In genomic region chr2:17736989-17737388, GRCh38 we compare ENCODE assay signal across 22 cellular contexts. TPM values are rescaled to one million over a fixed set of nuclear protein-coding genes. Genes with fewer than 3 reads are reported as not detected.
DNase-seq lines count a peak whose midpoint lies in the region; ATAC-seq, FAIRE-seq and TF ChIP-seq lines count a peak whose summit lies in the region.
"Had no signal": no experiment of that assay in that cellular context is flagged by ENCODE, and none has a peak within 500 bp of the region (broad histone marks: within the 10 kb centered on the region; RNA-seq: fewer than 3 reads in every experiment).

No MANE protein-coding gene starts in this region.

- H3K4me2 ChIP-seq in endothelial cell of umbilical vein (ENCODE audit: insufficient read depth, low read length): peak overlapping the region; percentile 65
- H3K4me2 ChIP-seq: PC-9 had no signal

- TF ChIP-seq POLR2A in heart left ventricle (IDR thresholded peaks at IDR 0.05) (no peak), endothelial cell of umbilical vein (IDR thresholded peaks at IDR 0.05; ENCODE audit: low read depth, low read length) (no peak)

- peak overlapping the region; percentile 28 for H2AFZ ChIP-seq in endothelial cell of umbilical vein (ENCODE audit: low read depth, low read length)
- H2AFZ ChIP-seq: PC-9 had no signal

- peaks cover 0 to 93% (median 86%) of the 10 kb centered on the region in 9 donors for H3K36me3 ChIP-seq in heart left ventricle
- H3K36me3 ChIP-seq in RWPE2 (ENCODE audit: low read depth): peaks cover 93% of the 10 kb centered on the region
- H3K36me3 ChIP-seq in endothelial cell of umbilical vein (ENCODE audit: control insufficient read depth in 2 of 2, extremely low read depth in 1 of 2, insufficient read depth in 2 of 2, low read length in 2 of 2): peaks cover 13 to 17% of the 10 kb centered on the region in 2 experiments

- POLR2A ChIA-PET in endothelial cell of umbilical vein (lab: Charles Lee) (no interaction called here), T-cell (lab: Charles Lee) (no interaction called here)

- H3K36me3 Mint-ChIP-seq in stimulated activated memory B cell treated with anti-CD40 and anti-IgM and Interleukin-4, amounts not matched to agents 10 μg/mL and 1 μg/mL and 100 μg/mL, for 72 hours: peaks cover 53% of the 10 kb centered on the region
- H3K36me3 Mint-ChIP-seq in T-cell: peaks cover 51% of the 10 kb centered on the region

- no peaks in the 10 kb centered on the region for H3K9me1 ChIP-seq in endothelial cell of umbilical vein (replicated peaks; ENCODE audit: control insufficient read depth, extremely low read depth, insufficient read depth, low read length)

- no TSS peak for BruUV-seq in endothelial cell of umbilical vein (replicated peaks; lab: Mats Ljungman, UMichigan)

- H3K27me3 ChIP-seq in heart left ventricle (no peaks in the 10 kb centered on the region), right cardiac atrium (ENCODE audit: control insufficient read depth, insufficient read depth) (no peaks in the 10 kb centered on the region), RWPE2 (ENCODE audit: insufficient read depth, poor library complexity, severe bottlenecking) (no peaks in the 10 kb centered on the region), endothelial cell of umbilical vein (ENCODE audit: control insufficient read depth in 2 of 2, insufficient read depth in 2 of 2, low read length in 2 of 2) (no peaks in the 10 kb centered on the region)
- H3K27me3 ChIP-seq: ascending aorta, upper lobe of left lung had no signal

- DNase-seq in heart left ventricle (no peak), right cardiac atrium (no peak), RWPE2 (ENCODE audit: low spot score) (no peak), endothelial cell of umbilical vein (ENCODE audit: low read depth, low spot score) (peak; percentile 85), HuH-7.5 (ENCODE audit: low spot score) (no peak), T-cell (no peak)
- DNase-seq: activated CD4-positive, alpha-beta T cell treated with anti-CD3 and anti-CD28 coated beads, Interleukin-2, amount 50 U/mL, for 1 hour; CD4-positive, CD25-positive, alpha-beta regulatory T cell; DMS 273 treated with DMSO at 0.1 percent for 48 hours; head of caudate nucleus; left colon; mesendoderm; NCI-H1048; NCI-H187 treated with DMSO at 0.1 percent for 48 hours; PC-9; upper lobe of left lung had no signal

- no peaks in the 10 kb centered on the region for H3K27me3 Mint-ChIP-seq in stimulated activated memory B cell treated with anti-CD40 and anti-IgM and Interleukin-4, amounts not matched to agents 10 μg/mL and 1 μg/mL and 100 μg/mL, for 72 hours
- no peaks in the 10 kb centered on the region for H3K27me3 Mint-ChIP-seq in T-cell
- H3K27me3 Mint-ChIP-seq: CD4-positive, CD25-positive, alpha-beta regulatory T cell had no signal

- H3K4me1 Mint-ChIP-seq in stimulated activated memory B cell treated with anti-CD40 and anti-IgM and Interleukin-4, amounts not matched to agents 10 μg/mL and 1 μg/mL and 100 μg/mL, for 72 hours: peaks cover 21% of the 10 kb centered on the region
- H3K4me1 Mint-ChIP-seq in T-cell: peaks cover 0 to 6% (median 0%) of the 10 kb centered on the region in 3 donors

- peak overlapping the region; percentile 7 for H3K27ac Mint-ChIP-seq in stimulated activated memory B cell treated with anti-CD40 and anti-IgM and Interleukin-4, amounts not matched to agents 10 μg/mL and 1 μg/mL and 100 μg/mL, for 72 hours
- H3K27ac Mint-ChIP-seq in T-cell: no peak overlapping the region
- H3K27ac Mint-ChIP-seq: activated naive CD4-positive, alpha-beta T cell treated with anti-CD3 and anti-CD28 coated beads, Interleukin-2, amount 50 U/mL, for 72 hours; T-helper 1 cell treated with Interleukin-12 subunit alpha and Interleukin-12 subunit beta and Interleukin-4 antibody, amounts not matched to agents 30 μg/mL and 1 μg/mL, for 36 hours had no signal

- H3K9ac ChIP-seq in endothelial cell of umbilical vein (replicated peaks; ENCODE audit: extremely low read depth, insufficient read depth, low read length): peak overlapping the region; percentile 74

- peak; percentile 48 for FAIRE-seq in endothelial cell of umbilical vein (lab: Jason Lieb, UNC)
- FAIRE-seq: G401.6 had no signal

- H3K4me1 ChIP-seq in heart left ventricle (peaks cover 0 to 20% (median 0%) of the 10 kb centered on the region in 12 donors), right cardiac atrium (ENCODE audit: control insufficient read depth, insufficient read depth, low read length) (no peaks in the 10 kb centered on the region), RWPE2 (ENCODE audit: insufficient read depth, poor library complexity, severe bottlenecking) (no peaks in the 10 kb centered on the region), endothelial cell of umbilical vein (ENCODE audit: control insufficient read depth, extremely low read depth, insufficient read depth, low read length) (peaks cover 20% of the 10 kb centered on the region)
- H3K4me1 ChIP-seq: ascending aorta, upper lobe of left lung had no signal

- peak overlapping the region in 8 of 12 donors; percentile 16 to 48 (median 28) for H3K27ac ChIP-seq in heart left ventricle
- H3K27ac ChIP-seq in right cardiac atrium (ENCODE audit: low read length): no peak overlapping the region
- H3K27ac ChIP-seq in RWPE2 (ENCODE audit: poor library complexity, severe bottlenecking): peak overlapping the region; percentile 48
- H3K27ac ChIP-seq in endothelial cell of umbilical vein (ENCODE audit: insufficient read depth, low read depth, low read length): peak overlapping the region; percentile 94
- H3K27ac ChIP-seq: ascending aorta, PC-9, upper lobe of left lung had no signal

- no peaks in the 10 kb centered on the region for H3K9me3 Mint-ChIP-seq in stimulated activated memory B cell treated with anti-CD40 and anti-IgM and Interleukin-4, amounts not matched to agents 10 μg/mL and 1 μg/mL and 100 μg/mL, for 72 hours
- H3K9me3 Mint-ChIP-seq in T-cell: no peaks in the 10 kb centered on the region
- H3K9me3 Mint-ChIP-seq: activated naive CD4-positive, alpha-beta T cell treated with anti-CD3 and anti-CD28 coated beads, Interleukin-2, amount 50 U/mL, for 72 hours; CD4-positive, CD25-positive, alpha-beta regulatory T cell; T-helper 1 cell treated with Interleukin-12 subunit alpha and Interleukin-12 subunit beta and Interleukin-4 antibody, amounts not matched to agents 30 μg/mL and 1 μg/mL, for 36 hours had no signal

- no peaks in the 10 kb centered on the region for H3K9me3 ChIP-seq in heart left ventricle
- no peaks in the 10 kb centered on the region for H3K9me3 ChIP-seq in right cardiac atrium (ENCODE audit: control insufficient read depth, low read length)
- H3K9me3 ChIP-seq in RWPE2 (ENCODE audit: severe bottlenecking): no peaks in the 10 kb centered on the region
- no peaks in the 10 kb centered on the region for H3K9me3 ChIP-seq in endothelial cell of umbilical vein (replicated peaks; ENCODE audit: control insufficient read depth, insufficient read depth, low read length)
- H3K9me3 ChIP-seq: ascending aorta, upper lobe of left lung had no signal

- intact Hi-C loops in heart left ventricle (cut with DNase I): loop anchor here in 1 of 10 donors (10.0 kb wide), 1 partner anchor 638 kb away; no protein-coding TSS in a partner anchor
- intact Hi-C loops in right cardiac atrium (cut with DNase I): no loop called here
- intact Hi-C loops in endothelial cell of umbilical vein (cut with micrococcal nuclease): loop anchor here (1.0 kb wide), 1 partner anchor 16 kb away; the partner anchor contains the start of gene SMC6

- H4K20me1 ChIP-seq in endothelial cell of umbilical vein (replicated peaks; ENCODE audit: control insufficient read depth, extremely low read depth, insufficient read depth, low read length): no peaks in the 10 kb centered on the region

- ATAC-seq in heart left ventricle (peak in 1 of 4 donors; percentile 10), right cardiac atrium (no peak), RWPE2 (ENCODE audit: low read depth) (no peak), HG02938 (IDR thresholded peaks at IDR 0.05; ENCODE audit: unreplicated experiment) (no peak), T-cell (replicated peaks in 1 of 4) (no peak)
- ATAC-seq in stimulated activated memory B cell treated with anti-CD40 and anti-IgM and Interleukin-4, amounts not matched to agents 10 μg/mL and 1 μg/mL and 100 μg/mL, for 72 hours: no peak
- ATAC-seq: activated naive CD4-positive, alpha-beta T cell treated with anti-CD3 and anti-CD28 coated beads, Interleukin-2, amount 50 U/mL, for 72 hours; left colon had no signal

- H3K4me3 ChIP-seq in heart left ventricle: no peak overlapping the region
- H3K4me3 ChIP-seq in right cardiac atrium (ENCODE audit: low read length): no peak overlapping the region
- H3K4me3 ChIP-seq in RWPE2 (ENCODE audit: severe bottlenecking): no peak overlapping the region
- H3K4me3 ChIP-seq in endothelial cell of umbilical vein (replicated peaks in 1 of 3; ENCODE audit: insufficient read depth in 1 of 3, low read depth in 1 of 3, low read length in 3 of 3): no peak overlapping the region
- H3K4me3 ChIP-seq: ascending aorta, PC-9, upper lobe of left lung had no signal

- TF ChIP-seq CTCF in heart left ventricle (IDR thresholded peaks at IDR 0.05): no peak
- TF ChIP-seq CTCF in RWPE2 (IDR thresholded peaks at IDR 0.05; ENCODE audit: poor library complexity, severe bottlenecking): no peak
- TF ChIP-seq CTCF in endothelial cell of umbilical vein (IDR thresholded peaks at IDR 0.05; ENCODE audit: extremely low read depth in 1 of 2, insufficient read depth in 1 of 2, low read depth in 1 of 2, low read length in 2 of 2): no peak

- CTCF ChIA-PET in endothelial cell of umbilical vein (lab: Charles Lee) (interaction anchor here (1.1 to 1.8 kb wide), 3 partner anchors 15 to 17 kb away, joined by 4 to 8 read pairs (median 4); partner anchors contain the start of genes GEN1 and SMC6), T-cell (lab: Charles Lee) (no interaction called here)

- H3K4me3 Mint-ChIP-seq in stimulated activated memory B cell treated with anti-CD40 and anti-IgM and Interleukin-4, amounts not matched to agents 10 μg/mL and 1 μg/mL and 100 μg/mL, for 72 hours: no peak overlapping the region
- no peak overlapping the region for H3K4me3 Mint-ChIP-seq in T-cell
- H3K4me3 Mint-ChIP-seq: CD4-positive, CD25-positive, alpha-beta regulatory T cell; T-helper 1 cell treated with Interleukin-12 subunit alpha and Interleukin-12 subunit beta and Interleukin-4 antibody, amounts not matched to agents 30 μg/mL and 1 μg/mL, for 36 hours had no signal

- H3K79me2 ChIP-seq in endothelial cell of umbilical vein (ENCODE audit: control insufficient read depth, insufficient read depth, low read length): peaks cover 8% of the 10 kb centered on the region

- dilution Hi-C loops in endothelial cell of umbilical vein (cut with MboI; ENCODE audit: extremely low pct_ligation_motif_present, low sequenced_read_pairs): no loop called here

- WGBS in heart left ventricle, 4 donors: 42 to 84% (median 68%) methylated on average over 1 of the region's 1 CpG
- WGBS in right cardiac atrium: 73% methylated on average over 1 of the region's 1 CpG

RNA-seq across cellular contexts. Expression of gene SMC6, which starts 16.6 kb away (rescaled TPM):
- total RNA-seq in heart left ventricle (10 to 100 TPM; 10.1 to 14.7 (median 12.7) TPM), right cardiac atrium (10 to 100 TPM; 11.9 to 14.6 (median 13.1) TPM), endothelial cell of umbilical vein (35.4 and 38.3 TPM in 2 replicates), T-cell (10 to 100 TPM; 14.1 to 22.8 (median 18.1) TPM)
- polyA plus RNA-seq in heart left ventricle (1 to 10 TPM; 5.9 to 7.0 TPM), right cardiac atrium (10.0 TPM), endothelial cell of umbilical vein (6.4 and 7.7 TPM in 2 replicates)
- polyA plus RNA-seq in endothelial cell of umbilical vein (2011; cell fraction: cytosol; rRNA removed): 11.2 and 12.2 TPM in 2 replicates
- polyA plus RNA-seq in endothelial cell of umbilical vein (2011; cell fraction: nucleus; rRNA removed): 42.7 and 60.6 TPM in 2 replicates
- 28.9 and 32.9 TPM in 2 replicates for polyA plus RNA-seq in endothelial cell of umbilical vein (2012)
- 20.4 and 24.5 TPM in 2 replicates for polyA minus RNA-seq in endothelial cell of umbilical vein
- polyA minus RNA-seq in endothelial cell of umbilical vein (2011; cell fraction: cytosol; rRNA and poly(A)+ RNA removed): 10.4 TPM
- polyA minus RNA-seq in endothelial cell of umbilical vein (2011; cell fraction: nucleus; rRNA and poly(A)+ RNA removed): 44.2 and 58.2 TPM in 2 replicates

RNA-seq across cellular contexts. Expression of gene GEN1, which starts 16.9 kb away (rescaled TPM):
- total RNA-seq in heart left ventricle: 1 to 10 TPM; 2.4 to 8.8 (median 3.1) TPM
- polyA plus RNA-seq in heart left ventricle: 1 to 10 TPM; 1.0 to 1.8 TPM
- 1 to 10 TPM; 3.5 to 5.5 (median 4.3) TPM for total RNA-seq in right cardiac atrium
- 1.5 TPM for polyA plus RNA-seq in right cardiac atrium
- total RNA-seq in endothelial cell of umbilical vein: 20.8 and 29.6 TPM in 2 replicates
- 6.9 and 8.1 TPM in 2 replicates for polyA plus RNA-seq in endothelial cell of umbilical vein
- polyA plus RNA-seq in endothelial cell of umbilical vein (2011; cell fraction: cytosol; rRNA removed): 4.1 and 4.7 TPM in 2 replicates
- polyA plus RNA-seq in endothelial cell of umbilical vein (2011; cell fraction: nucleus; rRNA removed): 52.2 and 70.3 TPM in 2 replicates
- 6.7 and 11.7 TPM in 2 replicates for polyA plus RNA-seq in endothelial cell of umbilical vein (2012)
- polyA minus RNA-seq in endothelial cell of umbilical vein: 30.0 and 39.7 TPM in 2 replicates
- polyA minus RNA-seq in endothelial cell of umbilical vein (2011; cell fraction: cytosol; rRNA and poly(A)+ RNA removed): 6.7 TPM
- polyA minus RNA-seq in endothelial cell of umbilical vein (2011; cell fraction: nucleus; rRNA and poly(A)+ RNA removed): 95.3 and 119 TPM in 2 replicates
- 1 to 10 TPM; 7.6 to 9.2 (median 7.7) TPM for total RNA-seq in T-cell
- total RNA-seq: ascending aorta had no signal
